10 cellular contexts compared by ENCODE assay signal in the genomic region with DNA sequence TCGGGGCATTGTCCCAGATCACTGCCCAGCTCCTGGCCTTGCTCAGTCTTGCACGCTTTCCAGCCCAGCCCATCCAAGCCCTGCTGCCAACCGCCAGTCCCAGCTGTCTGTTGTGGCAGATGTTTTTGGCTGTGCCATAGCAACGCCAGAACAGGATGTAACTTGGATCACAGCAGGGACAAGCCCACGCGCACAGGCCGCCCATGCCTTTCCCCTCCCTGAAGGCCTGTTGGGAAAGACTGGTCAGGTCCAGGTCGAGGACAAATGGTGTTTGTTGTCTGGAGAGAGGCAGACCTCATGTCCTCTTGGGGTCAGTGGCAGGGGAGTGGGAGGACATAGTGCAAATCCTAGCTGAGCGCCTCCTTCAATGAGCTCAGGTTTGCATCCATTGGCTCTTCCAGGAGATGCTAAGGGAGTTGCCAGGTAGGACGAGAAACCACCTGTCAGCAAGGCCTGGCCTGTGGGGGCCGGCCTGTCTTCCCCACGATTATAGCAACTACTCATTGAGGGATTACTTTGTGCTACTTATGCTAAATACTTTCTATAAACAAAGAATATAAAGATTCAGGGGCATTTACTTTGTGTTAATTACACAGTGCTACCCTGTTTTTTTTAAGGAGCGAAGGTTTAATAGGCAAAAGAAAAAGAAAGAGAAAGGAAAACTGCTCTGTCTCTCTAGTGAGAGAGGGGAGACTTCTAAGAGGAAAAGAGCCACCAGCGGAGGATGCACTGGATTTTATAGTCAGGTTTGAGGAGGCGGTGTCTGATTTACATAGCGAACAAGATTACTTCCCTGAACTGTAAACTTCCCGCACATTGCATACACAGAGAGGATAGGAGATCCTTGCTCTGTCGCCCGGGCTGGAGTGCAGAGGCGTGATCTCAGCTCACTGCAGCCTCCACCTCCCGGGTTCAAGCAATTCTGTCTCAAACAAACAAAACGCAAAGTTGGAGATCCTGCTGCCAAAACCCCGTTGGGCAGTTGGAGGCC. TPM values are rescaled to one million over a fixed set of nuclear protein-coding genes. Genes with fewer than 3 reads are reported as not detected.
DNase-seq lines count a peak whose midpoint lies in the region; ATAC-seq, FAIRE-seq and TF ChIP-seq lines count a peak whose summit lies in the region.
"Had no signal": no experiment of that assay in that cellular context is flagged by ENCODE, and none has a peak within 500 bp of the region (broad histone marks: within the 10 kb centered on the region; RNA-seq: fewer than 3 reads in every experiment).

No MANE protein-coding gene starts in this region.

- H3K9me3 ChIP-seq in A549 (no peaks in the 10 kb centered on the region), adrenal gland (replicated peaks in 1 of 3) (no peaks in the 10 kb centered on the region), heart right ventricle (no peaks in the 10 kb centered on the region)
- H3K9me3 ChIP-seq: Caco-2 had no signal

- no peak overlapping the region for H3K4me2 ChIP-seq in A549

- H3K4me3 ChIP-seq in A549, result no peak overlapping the region
- no peak overlapping the region for H3K4me3 ChIP-seq in adrenal gland
- no peak overlapping the region for H3K4me3 ChIP-seq in heart right ventricle

- TF ChIP-seq EP300 in A549 (IDR thresholded peaks at IDR 0.05), result no peak

- H3K4me1 ChIP-seq in A549 (peaks cover 6% of the 10 kb centered on the region; the same call in 2 of the 3 replicates), adrenal gland (replicated peaks in 1 of 2) (peaks cover 0 to 27% of the 10 kb centered on the region in 2 donors), heart right ventricle (peaks cover 17 to 46% (median 33%) of the 10 kb centered on the region in 9 donors)
- H3K4me1 ChIP-seq: Caco-2 had no signal

- CTCF ChIA-PET in A549 (lab: Yijun Ruan, JAX), result interaction anchor here (0.5 to 2.0 kb wide), 3 partner anchors 29 to 109 kb away, joined by 3 to 7 read pairs (median 5); no protein-coding TSS in a partner anchor

- WGBS in A549 (ENCODE audit: missing lambda C conversion rate), result 75% methylated on average over 23 of the region's 23 CpGs
- WGBS in adrenal gland, 4 donors, result 52 to 65% (median 61%) methylated on average over 21 to 23 of the region's 23 CpGs
- 39 to 42% methylated on average over 23 of the region's 23 CpGs for WGBS in heart right ventricle, 2 donors

- peak; percentile 51 to 79 for DNase-seq in A549 (ENCODE audit: low read depth in 1 of 2, low spot score in 1 of 2)
- peak; percentile 73 for DNase-seq in M059J (ENCODE audit: low read depth)
- DNase-seq in adrenal gland, result peak; percentile 28 to 92 (median 53)
- DNase-seq in heart right ventricle, result peak; percentile 86 to 88
- DNase-seq in renal cortical epithelial cell (ENCODE audit: low read depth), result peak; percentile 73
- DNase-seq in activated CD8-positive, alpha-beta memory T cell treated with anti-CD3 and anti-CD28 coated beads, Interleukin-2, amount 50 U/mL, for 48 hours, result no peak

- H3K27me3 ChIP-seq in adrenal gland (no peaks in the 10 kb centered on the region), heart right ventricle (no peaks in the 10 kb centered on the region)

- POLR2A ChIA-PET in A549 (lab: Yijun Ruan, JAX), result interaction anchor here (0.7 kb wide), 1 partner anchor 29 kb away, joined by 3 read pairs; no protein-coding TSS in a partner anchor

- no peak for FAIRE-seq in A549 (lab: Jason Lieb, UNC)
- FAIRE-seq: TTC549 had no signal

- ATAC-seq in A549 (peak; percentile 55 to 60), heart right ventricle (peak; percentile 88 to 97 (median 94)), HG03439 (IDR thresholded peaks at IDR 0.05; ENCODE audit: unreplicated experiment) (no peak), GM21786 (IDR thresholded peaks at IDR 0.05; ENCODE audit: unreplicated experiment) (no peak)

- TF ChIP-seq CTCF in A549 (IDR thresholded peaks at IDR 0.05) (no peak), adrenal gland (IDR thresholded peaks at IDR 0.05) (no peak), heart right ventricle (IDR thresholded peaks at IDR 0.05) (no peak)

- intact Hi-C loops in adrenal gland (cut with DNase I), result no loop called here
- intact Hi-C loops in heart right ventricle (cut with DNase I), result loop anchor here in 3 of 10 donors (5.0 kb wide), 1 partner anchor 42 kb away; a partner anchor contains a TSS

- TF ChIP-seq RAD21 in A549 (conservative IDR thresholded peaks at IDR 0.05 in 1 of 2, IDR thresholded peaks at IDR 0.05 in 1 of 2), result no peak

- H3K27ac ChIP-seq in A549, result no peak overlapping the region; a peak in 1 of 6 replicates
- peak overlapping the region in 2 of 5 donors; percentile 43 to 54 for H3K27ac ChIP-seq in adrenal gland
- peak overlapping the region; percentile 31 to 86 (median 73) for H3K27ac ChIP-seq in heart right ventricle

- H3K36me3 ChIP-seq in adrenal gland (replicated peaks in 1 of 2) (no peaks in the 10 kb centered on the region), heart right ventricle (no peaks in the 10 kb centered on the region)

- TF ChIP-seq POLR2A in A549 (IDR thresholded peaks at IDR 0.05; ENCODE audit: low read length) (no peak), adrenal gland (IDR thresholded peaks at IDR 0.05) (no peak)

TF ChIP-seq in A549, 52 proteins besides CTCF, POLR2A, EP300 and RAD21:
- TF ChIP-seq HOXB5 (CRISPR knock-in tag; IDR thresholded peaks at IDR 0.05) (no peak), MAFK (IDR thresholded peaks at IDR 0.05; ENCODE audit: partially characterized antibody) (no peak), RFX5 (IDR thresholded peaks at IDR 0.05) (no peak), SMC3 (IDR thresholded peaks at IDR 0.05) (no peak), ZSCAN20 (CRISPR knock-in tag; IDR thresholded peaks at IDR 0.05) (no peak), CHD2 (IDR thresholded peaks at IDR 0.05; ENCODE audit: low read length, partially characterized antibody) (no peak)
- TF ChIP-seq, protein P1, sequence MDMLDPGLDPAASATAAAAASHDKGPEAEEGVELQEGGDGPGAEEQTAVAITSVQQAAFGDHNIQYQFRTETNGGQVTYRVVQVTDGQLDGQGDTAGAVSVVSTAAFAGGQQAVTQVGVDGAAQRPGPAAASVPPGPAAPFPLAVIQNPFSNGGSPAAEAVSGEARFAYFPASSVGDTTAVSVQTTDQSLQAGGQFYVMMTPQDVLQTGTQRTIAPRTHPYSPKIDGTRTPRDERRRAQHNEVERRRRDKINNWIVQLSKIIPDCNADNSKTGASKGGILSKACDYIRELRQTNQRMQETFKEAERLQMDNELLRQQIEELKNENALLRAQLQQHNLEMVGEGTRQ (IDR thresholded peaks at IDR 0.05), result no peak
- TF ChIP-seq, protein P2, sequence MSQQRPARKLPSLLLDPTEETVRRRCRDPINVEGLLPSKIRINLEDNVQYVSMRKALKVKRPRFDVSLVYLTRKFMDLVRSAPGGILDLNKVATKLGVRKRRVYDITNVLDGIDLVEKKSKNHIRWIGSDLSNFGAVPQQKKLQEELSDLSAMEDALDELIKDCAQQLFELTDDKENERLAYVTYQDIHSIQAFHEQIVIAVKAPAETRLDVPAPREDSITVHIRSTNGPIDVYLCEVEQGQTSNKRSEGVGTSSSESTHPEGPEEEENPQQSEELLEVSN (IDR thresholded peaks at IDR 0.05; ENCODE audit: borderline replicate concordance, low read depth), result no peak

RNA-seq across cellular contexts. Expression of a gene that starts 42.8 kb away (rescaled TPM):
- 245 and 296 TPM in 2 replicates for polyA plus RNA-seq in A549 (2011; rRNA removed)
- polyA plus RNA-seq in A549 (2012; cell fraction: cytosol; rRNA removed), result 158 and 173 TPM in 2 replicates
- polyA plus RNA-seq in A549 (2012; cell fraction: nucleus; rRNA removed), result 116 and 183 TPM in 2 replicates
- 165 to 189 TPM (median 166 TPM) in 3 replicates for polyA plus RNA-seq in A549 (2017; fragmentation: RNase III; extraction: RNeasy Plus Mini Kit Qiagen cat#74134 plus additional on column Dnase treatment)
- polyA minus RNA-seq in A549 (2011; rRNA and poly(A)+ RNA removed), result 601 and 684 TPM in 2 replicates
- total RNA-seq in M059J (2014; rRNA removed; shearing (Covaris generic)), result 118 and 171 TPM in 2 replicates
- total RNA-seq in adrenal gland, result 100 to 1,000 TPM in 2 of 8 donors, 10 to 100 TPM in 6; 57.3 to 124 (median 84.8) TPM
- polyA plus RNA-seq in adrenal gland, result 10 to 100 TPM; 17.4 to 57.1 (median 32.3) TPM
- 10 to 100 TPM; 50.2 to 88.6 (median 59.1) TPM for total RNA-seq in heart right ventricle
- polyA plus RNA-seq in heart right ventricle, result 10 to 100 TPM; 25.5 to 34.5 TPM
- 215 and 235 TPM in 2 replicates for total RNA-seq in renal cortical epithelial cell

Comparison
In these comparisons a context has a peak if more than half of its experiments do, and no peak if none do; other contexts are left out.
1. ATAC-seq: peak in A549 (2 of 2) and heart right ventricle (8 of 8); none in HG03439 (single experiment) and GM21786 (single experiment).
2. H3K27ac ChIP-seq: peak in heart right ventricle (10 of 10); none in A549 (0 of 2).